ENCODE assay signal across 2 cellular contexts in genomic region chr9:130884111-130884531, GRCh38.
TF ChIP-seq lines count a peak whose summit lies in the region.

No MANE protein-coding gene starts in this region.

TF ChIP-seq in GM23338, 12 proteins besides CTCF, POLR2A, EP300 and RAD21:
- no peak for TF ChIP-seq REST (IDR thresholded peaks at IDR 0.05; ENCODE audit: unreplicated experiment)
- TF ChIP-seq EZH2 (IDR thresholded peaks at IDR 0.05; ENCODE audit: low read depth, unreplicated experiment) = no peak
- TF ChIP-seq, protein P1, sequence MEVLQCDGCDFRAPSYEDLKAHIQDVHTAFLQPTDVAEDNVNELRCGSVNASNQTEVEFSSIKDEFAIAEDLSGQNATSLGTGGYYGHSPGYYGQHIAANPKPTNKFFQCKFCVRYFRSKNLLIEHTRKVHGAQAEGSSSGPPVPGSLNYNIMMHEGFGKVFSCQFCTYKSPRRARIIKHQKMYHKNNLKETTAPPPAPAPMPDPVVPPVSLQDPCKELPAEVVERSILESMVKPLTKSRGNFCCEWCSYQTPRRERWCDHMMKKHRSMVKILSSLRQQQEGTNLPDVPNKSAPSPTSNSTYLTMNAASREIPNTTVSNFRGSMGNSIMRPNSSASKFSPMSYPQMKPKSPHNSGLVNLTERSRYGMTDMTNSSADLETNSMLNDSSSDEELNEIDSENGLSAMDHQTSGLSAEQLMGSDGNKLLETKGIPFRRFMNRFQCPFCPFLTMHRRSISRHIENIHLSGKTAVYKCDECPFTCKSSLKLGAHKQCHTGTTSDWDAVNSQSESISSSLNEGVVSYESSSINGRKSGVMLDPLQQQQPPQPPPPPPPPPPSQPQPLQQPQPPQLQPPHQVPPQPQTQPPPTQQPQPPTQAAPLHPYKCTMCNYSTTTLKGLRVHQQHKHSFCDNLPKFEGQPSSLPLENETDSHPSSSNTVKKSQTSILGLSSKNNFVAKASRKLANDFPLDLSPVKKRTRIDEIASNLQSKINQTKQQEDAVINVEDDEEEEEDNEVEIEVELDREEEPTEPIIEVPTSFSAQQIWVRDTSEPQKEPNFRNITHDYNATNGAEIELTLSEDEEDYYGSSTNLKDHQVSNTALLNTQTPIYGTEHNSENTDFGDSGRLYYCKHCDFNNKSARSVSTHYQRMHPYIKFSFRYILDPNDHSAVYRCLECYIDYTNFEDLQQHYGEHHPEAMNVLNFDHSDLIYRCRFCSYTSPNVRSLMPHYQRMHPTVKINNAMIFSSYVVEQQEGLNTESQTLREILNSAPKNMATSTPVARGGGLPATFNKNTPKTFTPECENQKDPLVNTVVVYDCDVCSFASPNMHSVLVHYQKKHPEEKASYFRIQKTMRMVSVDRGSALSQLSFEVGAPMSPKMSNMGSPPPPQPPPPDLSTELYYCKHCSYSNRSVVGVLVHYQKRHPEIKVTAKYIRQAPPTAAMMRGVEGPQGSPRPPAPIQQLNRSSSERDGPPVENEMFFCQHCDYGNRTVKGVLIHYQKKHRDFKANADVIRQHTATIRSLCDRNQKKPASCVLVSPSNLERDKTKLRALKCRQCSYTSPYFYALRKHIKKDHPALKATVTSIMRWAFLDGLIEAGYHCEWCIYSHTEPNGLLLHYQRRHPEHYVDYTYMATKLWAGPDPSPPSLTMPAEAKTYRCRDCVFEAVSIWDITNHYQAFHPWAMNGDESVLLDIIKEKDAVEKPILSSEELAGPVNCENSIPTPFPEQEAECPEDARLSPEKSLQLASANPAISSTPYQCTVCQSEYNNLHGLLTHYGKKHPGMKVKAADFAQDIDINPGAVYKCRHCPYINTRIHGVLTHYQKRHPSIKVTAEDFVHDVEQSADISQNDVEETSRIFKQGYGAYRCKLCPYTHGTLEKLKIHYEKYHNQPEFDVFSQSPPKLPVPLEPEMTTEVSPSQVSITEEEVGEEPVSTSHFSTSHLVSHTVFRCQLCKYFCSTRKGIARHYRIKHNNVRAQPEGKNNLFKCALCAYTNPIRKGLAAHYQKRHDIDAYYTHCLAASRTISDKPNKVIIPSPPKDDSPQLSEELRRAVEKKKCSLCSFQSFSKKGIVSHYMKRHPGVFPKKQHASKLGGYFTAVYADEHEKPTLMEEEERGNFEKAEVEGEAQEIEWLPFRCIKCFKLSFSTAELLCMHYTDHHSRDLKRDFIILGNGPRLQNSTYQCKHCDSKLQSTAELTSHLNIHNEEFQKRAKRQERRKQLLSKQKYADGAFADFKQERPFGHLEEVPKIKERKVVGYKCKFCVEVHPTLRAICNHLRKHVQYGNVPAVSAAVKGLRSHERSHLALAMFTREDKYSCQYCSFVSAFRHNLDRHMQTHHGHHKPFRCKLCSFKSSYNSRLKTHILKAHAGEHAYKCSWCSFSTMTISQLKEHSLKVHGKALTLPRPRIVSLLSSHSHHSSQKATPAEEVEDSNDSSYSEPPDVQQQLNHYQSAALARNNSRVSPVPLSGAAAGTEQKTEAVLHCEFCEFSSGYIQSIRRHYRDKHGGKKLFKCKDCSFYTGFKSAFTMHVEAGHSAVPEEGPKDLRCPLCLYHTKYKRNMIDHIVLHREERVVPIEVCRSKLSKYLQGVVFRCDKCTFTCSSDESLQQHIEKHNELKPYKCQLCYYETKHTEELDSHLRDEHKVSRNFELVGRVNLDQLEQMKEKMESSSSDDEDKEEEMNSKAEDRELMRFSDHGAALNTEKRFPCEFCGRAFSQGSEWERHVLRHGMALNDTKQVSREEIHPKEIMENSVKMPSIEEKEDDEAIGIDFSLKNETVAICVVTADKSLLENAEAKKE (CRISPR knock-in tag; IDR thresholded peaks at IDR 0.05) = no peak

TF ChIP-seq in WTC11, 78 proteins besides CTCF, POLR2A, EP300 and RAD21 (continued from another document):
- TF ChIP-seq, protein P2, sequence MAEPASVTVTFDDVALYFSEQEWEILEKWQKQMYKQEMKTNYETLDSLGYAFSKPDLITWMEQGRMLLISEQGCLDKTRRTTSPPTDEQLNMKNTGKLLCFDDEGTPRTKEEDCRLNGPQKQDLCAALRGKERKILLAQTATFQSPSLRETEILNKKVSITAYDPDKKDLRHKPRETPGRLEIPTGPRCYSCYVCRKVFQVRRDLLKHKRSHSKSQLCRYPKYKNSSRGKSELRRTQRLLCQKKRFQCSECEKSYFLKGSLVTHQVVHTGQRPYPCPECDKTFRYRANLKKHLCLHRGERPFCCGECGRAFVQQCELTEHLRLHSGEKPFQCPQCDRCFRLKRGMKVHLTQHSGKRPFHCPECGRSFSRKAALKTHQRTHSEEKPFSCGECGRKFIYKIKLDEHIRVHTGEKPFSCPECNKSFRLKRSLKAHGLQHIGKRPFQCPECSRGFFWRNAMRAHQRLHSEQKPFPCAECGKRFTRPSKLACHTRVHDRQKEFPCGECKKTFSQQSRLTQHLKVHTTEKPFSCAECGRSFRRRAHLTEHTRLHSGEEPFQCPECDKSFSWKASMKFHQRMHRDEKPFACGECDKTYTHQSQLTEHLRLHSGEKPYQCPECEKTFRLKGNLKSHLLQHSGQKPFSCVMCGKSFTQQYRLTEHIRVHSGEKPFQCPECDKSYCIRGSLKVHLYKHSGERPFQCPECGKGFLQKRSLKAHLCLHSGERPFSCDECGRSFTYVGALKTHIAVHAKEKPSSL (CRISPR knock-in tag; conservative IDR thresholded peaks at IDR 0.05) = no peak
- TF ChIP-seq GTF2I (CRISPR knock-in tag; conservative IDR thresholded peaks at IDR 0.05) (no peak), ELF4 (CRISPR knock-in tag; IDR thresholded peaks at IDR 0.05; ENCODE audit: low read depth) (no peak), ZNF232 (CRISPR knock-in tag; IDR thresholded peaks at IDR 0.05) (no peak), ZNF416 (CRISPR knock-in tag; IDR thresholded peaks at IDR 0.05) (no peak), KAT7 (CRISPR knock-in tag; IDR thresholded peaks at IDR 0.05; ENCODE audit: borderline replicate concordance) (no peak), TCF7 (CRISPR knock-in tag; IDR thresholded peaks at IDR 0.05; ENCODE audit: low read depth) (no peak), NFYB (CRISPR knock-in tag; conservative IDR thresholded peaks at IDR 0.05; ENCODE audit: low read depth) (no peak), ZNF121 (CRISPR knock-in tag; IDR thresholded peaks at IDR 0.05) (no peak)
- TF ChIP-seq, protein P3, sequence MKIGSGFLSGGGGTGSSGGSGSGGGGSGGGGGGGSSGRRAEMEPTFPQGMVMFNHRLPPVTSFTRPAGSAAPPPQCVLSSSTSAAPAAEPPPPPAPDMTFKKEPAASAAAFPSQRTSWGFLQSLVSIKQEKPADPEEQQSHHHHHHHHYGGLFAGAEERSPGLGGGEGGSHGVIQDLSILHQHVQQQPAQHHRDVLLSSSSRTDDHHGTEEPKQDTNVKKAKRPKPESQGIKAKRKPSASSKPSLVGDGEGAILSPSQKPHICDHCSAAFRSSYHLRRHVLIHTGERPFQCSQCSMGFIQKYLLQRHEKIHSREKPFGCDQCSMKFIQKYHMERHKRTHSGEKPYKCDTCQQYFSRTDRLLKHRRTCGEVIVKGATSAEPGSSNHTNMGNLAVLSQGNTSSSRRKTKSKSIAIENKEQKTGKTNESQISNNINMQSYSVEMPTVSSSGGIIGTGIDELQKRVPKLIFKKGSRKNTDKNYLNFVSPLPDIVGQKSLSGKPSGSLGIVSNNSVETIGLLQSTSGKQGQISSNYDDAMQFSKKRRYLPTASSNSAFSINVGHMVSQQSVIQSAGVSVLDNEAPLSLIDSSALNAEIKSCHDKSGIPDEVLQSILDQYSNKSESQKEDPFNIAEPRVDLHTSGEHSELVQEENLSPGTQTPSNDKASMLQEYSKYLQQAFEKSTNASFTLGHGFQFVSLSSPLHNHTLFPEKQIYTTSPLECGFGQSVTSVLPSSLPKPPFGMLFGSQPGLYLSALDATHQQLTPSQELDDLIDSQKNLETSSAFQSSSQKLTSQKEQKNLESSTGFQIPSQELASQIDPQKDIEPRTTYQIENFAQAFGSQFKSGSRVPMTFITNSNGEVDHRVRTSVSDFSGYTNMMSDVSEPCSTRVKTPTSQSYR (CRISPR knock-in tag; IDR thresholded peaks at IDR 0.05) = no peak
- TF ChIP-seq, protein P4, sequence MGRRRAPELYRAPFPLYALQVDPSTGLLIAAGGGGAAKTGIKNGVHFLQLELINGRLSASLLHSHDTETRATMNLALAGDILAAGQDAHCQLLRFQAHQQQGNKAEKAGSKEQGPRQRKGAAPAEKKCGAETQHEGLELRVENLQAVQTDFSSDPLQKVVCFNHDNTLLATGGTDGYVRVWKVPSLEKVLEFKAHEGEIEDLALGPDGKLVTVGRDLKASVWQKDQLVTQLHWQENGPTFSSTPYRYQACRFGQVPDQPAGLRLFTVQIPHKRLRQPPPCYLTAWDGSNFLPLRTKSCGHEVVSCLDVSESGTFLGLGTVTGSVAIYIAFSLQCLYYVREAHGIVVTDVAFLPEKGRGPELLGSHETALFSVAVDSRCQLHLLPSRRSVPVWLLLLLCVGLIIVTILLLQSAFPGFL (CRISPR knock-in tag; IDR thresholded peaks at IDR 0.05; ENCODE audit: borderline replicate concordance) = no peak
- TF ChIP-seq, protein P5, sequence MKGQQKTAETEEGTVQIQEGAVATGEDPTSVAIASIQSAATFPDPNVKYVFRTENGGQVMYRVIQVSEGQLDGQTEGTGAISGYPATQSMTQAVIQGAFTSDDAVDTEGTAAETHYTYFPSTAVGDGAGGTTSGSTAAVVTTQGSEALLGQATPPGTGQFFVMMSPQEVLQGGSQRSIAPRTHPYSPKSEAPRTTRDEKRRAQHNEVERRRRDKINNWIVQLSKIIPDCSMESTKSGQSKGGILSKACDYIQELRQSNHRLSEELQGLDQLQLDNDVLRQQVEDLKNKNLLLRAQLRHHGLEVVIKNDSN (CRISPR knock-in tag; IDR thresholded peaks at IDR 0.05) = no peak
- TF ChIP-seq, protein P6, sequence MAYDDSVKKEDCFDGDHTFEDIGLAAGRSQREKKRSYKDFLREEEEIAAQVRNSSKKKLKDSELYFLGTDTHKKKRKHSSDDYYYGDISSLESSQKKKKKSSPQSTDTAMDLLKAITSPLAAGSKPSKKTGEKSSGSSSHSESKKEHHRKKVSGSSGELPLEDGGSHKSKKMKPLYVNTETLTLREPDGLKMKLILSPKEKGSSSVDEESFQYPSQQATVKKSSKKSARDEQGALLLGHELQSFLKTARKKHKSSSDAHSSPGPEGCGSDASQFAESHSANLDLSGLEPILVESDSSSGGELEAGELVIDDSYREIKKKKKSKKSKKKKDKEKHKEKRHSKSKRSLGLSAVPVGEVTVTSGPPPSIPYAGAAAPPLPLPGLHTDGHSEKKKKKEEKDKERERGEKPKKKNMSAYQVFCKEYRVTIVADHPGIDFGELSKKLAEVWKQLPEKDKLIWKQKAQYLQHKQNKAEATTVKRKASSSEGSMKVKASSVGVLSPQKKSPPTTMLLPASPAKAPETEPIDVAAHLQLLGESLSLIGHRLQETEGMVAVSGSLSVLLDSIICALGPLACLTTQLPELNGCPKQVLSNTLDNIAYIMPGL (CRISPR knock-in tag; IDR thresholded peaks at IDR 0.05) = no peak
- TF ChIP-seq, protein P7, sequence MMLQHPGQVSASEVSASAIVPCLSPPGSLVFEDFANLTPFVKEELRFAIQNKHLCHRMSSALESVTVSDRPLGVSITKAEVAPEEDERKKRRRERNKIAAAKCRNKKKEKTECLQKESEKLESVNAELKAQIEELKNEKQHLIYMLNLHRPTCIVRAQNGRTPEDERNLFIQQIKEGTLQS (CRISPR knock-in tag; conservative IDR thresholded peaks at IDR 0.05) = no peak
